Comparison of ENCODE assay signal across 8 cellular contexts in genomic region chr9:136686534-136686793, GRCh38. TPM values are rescaled to one million over a fixed set of nuclear protein-coding genes. Genes with fewer than 3 reads are reported as not detected.
DNase-seq lines count a peak whose midpoint lies in the region; ATAC-seq, FAIRE-seq and TF ChIP-seq lines count a peak whose summit lies in the region.

No MANE protein-coding gene starts in this region.

- H3K27me3 ChIP-seq in left ventricle myocardium inferior (ENCODE audit: low read depth) (no peaks in the 10 kb centered on the region), small intestine (ENCODE audit: control insufficient read depth in 2 of 2, insufficient read depth in 2 of 2, low read length in 2 of 2) (no peaks in the 10 kb centered on the region)

- no peak for FAIRE-seq in small intestine (lab: Jason Lieb, UNC)

- intact Hi-C loops in left ventricle myocardium inferior (cut with micrococcal nuclease): no loop called here

- no peaks in the 10 kb centered on the region for H3K36me3 Mint-ChIP-seq in T-helper 17 cell (ENCODE audit: low read depth)

- no peak overlapping the region for H3K27ac Mint-ChIP-seq in T-helper 17 cell

- ATAC-seq in GM21529 (IDR thresholded peaks at IDR 0.05; ENCODE audit: unreplicated experiment) (peak; percentile 9), T-helper 17 cell (no peak), GM21367 (IDR thresholded peaks at IDR 0.05; ENCODE audit: unreplicated experiment) (no peak), GM18517 (IDR thresholded peaks at IDR 0.05; ENCODE audit: unreplicated experiment) (no peak)

- H3K9me3 ChIP-seq in T-helper 17 cell (ENCODE audit: control insufficient read depth, low read length, poor library complexity, severe bottlenecking) (no peaks in the 10 kb centered on the region), left ventricle myocardium inferior (replicated peaks) (no peaks in the 10 kb centered on the region), small intestine (ENCODE audit: control insufficient read depth, low read depth) (no peaks in the 10 kb centered on the region)

- peaks cover 93% of the 10 kb centered on the region for H3K4me1 ChIP-seq in left ventricle myocardium inferior
- H3K4me1 ChIP-seq in small intestine (ENCODE audit: control insufficient read depth in 2 of 2, insufficient read depth in 1 of 2, low read depth in 1 of 2, low read length in 1 of 2): peaks cover under 1 to 2% of the 10 kb centered on the region in 2 donors

- peak overlapping the region; percentile 97 for H3K27ac ChIP-seq in left ventricle myocardium inferior (replicated peaks)
- H3K27ac ChIP-seq in small intestine (ENCODE audit: low read depth in 1 of 2, low read length in 1 of 2): peak overlapping the region; percentile 95 to 98

- 1 to 2% (median 2%) methylated on average over 12 to 20 of the region's 20 CpGs for WGBS in small intestine, 3 donors

- no peak for DNase-seq in T-helper 17 cell
- no peak for DNase-seq in left ventricle myocardium inferior
- DNase-seq in small intestine: no peak
- no peak for DNase-seq in DMS 273 (lab: John Stamatoyannopoulos, UW; ENCODE audit: unreplicated experiment)
- DNase-seq in NCI-H146 (lab: John Stamatoyannopoulos, UW): no peak

- H3K36me3 ChIP-seq in left ventricle myocardium inferior: no peaks in the 10 kb centered on the region
- no peaks in the 10 kb centered on the region for H3K36me3 ChIP-seq in small intestine (ENCODE audit: control insufficient read depth in 2 of 2, insufficient read depth in 2 of 2, low read length in 2 of 2)

- no peak for TF ChIP-seq CTCF in left ventricle myocardium inferior (IDR thresholded peaks at IDR 0.05; ENCODE audit: borderline replicate concordance)

- H3K27me3 Mint-ChIP-seq in T-helper 17 cell: no peaks in the 10 kb centered on the region

- H3K4me3 ChIP-seq in left ventricle myocardium inferior: peak overlapping the region; percentile 97
- H3K4me3 ChIP-seq in small intestine (ENCODE audit: low read depth in 1 of 2, low read length in 2 of 2): peak overlapping the region; percentile 81 to 92

- peaks cover 8% of the 10 kb centered on the region for H3K4me1 Mint-ChIP-seq in T-helper 17 cell

- peak overlapping the region; percentile 77 for H3K4me3 Mint-ChIP-seq in T-helper 17 cell

RNA-seq across cellular contexts. Expression of gene AGPAT2, which starts 0.8 kb away (rescaled TPM):
- total RNA-seq in T-helper 17 cell (1 to 10 TPM; 7.7 to 8.5 TPM), left ventricle myocardium inferior (48.8 TPM)
- 100 to 1,000 TPM; 257 to 653 (median 468) TPM for polyA plus RNA-seq in small intestine

RNA-seq across cellular contexts. Expression of gene EGFL7, which starts 23.7 kb away (rescaled TPM):
- total RNA-seq in T-helper 17 cell (1 to 10 TPM in 1 of 2 donors, not detected in 1; 5.7 TPM), left ventricle myocardium inferior (81.5 TPM)
- 100 to 1,000 TPM in 1 of 3 donors, 10 to 100 TPM in 2; 15.4 to 114 (median 16.8) TPM for polyA plus RNA-seq in small intestine

RNA-seq across cellular contexts. Expression of gene DIPK1B, which starts 25.9 kb away (rescaled TPM):
- total RNA-seq in T-helper 17 cell (1 to 10 TPM; 1.3 to 3.2 TPM), left ventricle myocardium inferior (21.4 TPM)
- 10 to 100 TPM in 1 of 3 donors, 1 to 10 TPM in 1, under 1 TPM in 1; 0.22 to 12.1 (median 1.1) TPM for polyA plus RNA-seq in small intestine

RNA-seq across cellular contexts. Expression of gene LCN10, which starts 56.3 kb away (rescaled TPM):
- total RNA-seq in T-helper 17 cell (under 1 TPM in 1 of 2 donors, not detected in 1; 0.90 TPM), left ventricle myocardium inferior (9.6 TPM)
- polyA plus RNA-seq in small intestine: 1 to 10 TPM in 2 of 3 donors, not detected in 1; 1.1 to 8.4 TPM

Comparison
In these comparisons a context has a peak if more than half of its experiments do, and no peak if none do; other contexts are left out.
1. RNA of gene EGFL7, which starts 23.7 kb away (total RNA-seq): 81.5 TPM in left ventricle myocardium inferior (single experiment); 5.7 TPM in T-helper 17 cell; every median in the first group is over 10 times any median in the second.